In the genomic region with DNA sequence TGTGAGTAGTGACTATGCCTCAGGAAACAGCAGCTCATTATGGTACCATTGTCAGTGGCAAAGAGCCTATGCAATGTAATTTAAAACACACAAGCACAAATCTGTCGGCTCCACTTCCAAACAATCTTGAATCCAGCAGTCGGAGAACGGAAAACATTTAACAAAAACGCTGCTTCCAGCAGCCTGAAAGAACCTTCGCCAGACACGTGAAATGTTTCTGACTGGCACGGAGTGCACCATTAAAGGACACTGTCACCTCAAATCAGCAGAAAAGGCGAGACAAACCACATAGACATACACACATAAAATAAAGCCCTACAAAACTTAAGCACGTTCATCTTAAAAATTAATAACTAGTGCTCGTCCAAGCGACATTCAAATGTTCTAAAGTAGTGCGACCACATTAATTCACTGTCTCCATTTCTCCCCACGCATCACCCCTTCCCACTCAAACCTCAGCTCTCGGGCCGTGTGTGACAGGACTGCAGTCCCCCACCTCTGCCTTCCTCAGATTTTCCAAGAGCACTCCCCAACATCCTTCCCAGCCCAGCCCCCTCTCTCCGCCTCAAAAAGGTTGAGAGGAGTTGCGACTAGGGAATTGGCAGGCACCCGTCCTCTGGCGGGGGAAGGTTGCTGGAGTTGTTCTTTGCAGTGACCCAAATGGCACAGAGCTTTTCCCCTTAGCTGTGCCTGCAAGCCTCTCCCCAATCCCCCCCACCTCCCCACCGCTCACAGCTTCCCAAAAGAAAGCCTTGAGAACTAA, we compare ENCODE assay signal across 9 cellular contexts. TPM values are rescaled to one million over a fixed set of nuclear protein-coding genes. Genes with fewer than 3 reads are reported as not detected.
DNase-seq lines count a peak whose midpoint lies in the region; ATAC-seq and TF ChIP-seq lines count a peak whose summit lies in the region.
"Had no signal": no experiment of that assay in that cellular context is flagged by ENCODE, and none has a peak within 500 bp of the region (broad histone marks: within the 10 kb centered on the region; RNA-seq: fewer than 3 reads in every experiment).

No MANE protein-coding gene starts in this region.

- H3K9me3 Mint-ChIP-seq in activated naive CD8-positive, alpha-beta T cell treated with anti-CD3 and anti-CD28 coated beads, Interleukin-2, amount 50 U/mL, for 24 hours, result no peaks in the 10 kb centered on the region
- H3K9me3 Mint-ChIP-seq: T-cell had no signal

- H3K4me1 Mint-ChIP-seq in activated naive CD8-positive, alpha-beta T cell treated with anti-CD3 and anti-CD28 coated beads, Interleukin-2, amount 50 U/mL, for 24 hours, result peaks cover 55% of the 10 kb centered on the region

- peaks cover 0 to 23% (median 11%) of the 10 kb centered on the region in 9 donors for H3K36me3 ChIP-seq in heart left ventricle
- H3K36me3 ChIP-seq in psoas muscle (ENCODE audit: insufficient read depth in 1 of 2, low read depth in 1 of 2), result peaks cover 0 to 28% of the 10 kb centered on the region in 2 donors

- H3K9me3 ChIP-seq in heart left ventricle (no peaks in the 10 kb centered on the region), psoas muscle (no peaks in the 10 kb centered on the region)

- WGBS in heart left ventricle, 4 donors, result 0 to 1% (median 0%) methylated on average over 20 of the region's 20 CpGs
- 0 to 1% (median 0%) methylated on average over 20 of the region's 20 CpGs for WGBS in psoas muscle, 3 donors

- no peaks in the 10 kb centered on the region for H3K27me3 Mint-ChIP-seq in activated naive CD8-positive, alpha-beta T cell treated with anti-CD3 and anti-CD28 coated beads, Interleukin-2, amount 50 U/mL, for 24 hours
- H3K27me3 Mint-ChIP-seq: T-cell had no signal

- ATAC-seq in activated naive CD8-positive, alpha-beta T cell treated with anti-CD3 and anti-CD28 coated beads, Interleukin-2, amount 50 U/mL, for 24 hours, result peak; percentile 11
- ATAC-seq in heart left ventricle (peak; percentile 13 to 34 (median 22)), psoas muscle (peak; percentile 16 to 63 (median 40)), GM18870 (IDR thresholded peaks at IDR 0.05; ENCODE audit: unreplicated experiment) (no peak)

- H3K4me3 ChIP-seq in LNCaP clone FGC (ENCODE audit: low read depth, low read length) (peak overlapping the region; percentile 97), heart left ventricle (peak overlapping the region; percentile 56 to 95 (median 84)), psoas muscle (peak overlapping the region; percentile 68)

- H3K4me1 ChIP-seq in heart left ventricle (peaks cover 12 to 70% (median 40%) of the 10 kb centered on the region in 12 donors), psoas muscle (peaks cover 43% of the 10 kb centered on the region)

- DNase-seq in EL (peak; percentile 32), LNCaP clone FGC (ENCODE audit: low read depth) (no peak), heart left ventricle (peak in 4 of 5 donors; percentile 57 to 64 (median 60)), psoas muscle (peak; percentile 52 to 76), GDM1 (lab: John Stamatoyannopoulos, UW) (no peak), GM20000 (ENCODE audit: low spot score) (no peak)
- peak; percentile 46 for DNase-seq in activated naive CD8-positive, alpha-beta T cell treated with anti-CD3 and anti-CD28 coated beads, Interleukin-2, amount 50 U/mL, for 24 hours

- intact Hi-C loops in heart left ventricle (cut with DNase I) (loop anchor here (1.0 to 10.0 kb wide), 15 partner anchors 37 to 216 kb away; a partner anchor contains a TSS), psoas muscle (cut with DNase I) (loop anchor here (1.0 to 10.0 kb wide), 8 partner anchors 36 to 169 kb away; a partner anchor contains a TSS)

- TF ChIP-seq POLR2A in heart left ventricle (IDR thresholded peaks at IDR 0.05), result no peak

- H3K27ac ChIP-seq in heart left ventricle (peak overlapping the region; percentile 63 to 95 (median 92)), psoas muscle (peak overlapping the region; percentile 90)

- H3K36me3 Mint-ChIP-seq in activated naive CD8-positive, alpha-beta T cell treated with anti-CD3 and anti-CD28 coated beads, Interleukin-2, amount 50 U/mL, for 24 hours (ENCODE audit: low read depth), result peaks cover 30% of the 10 kb centered on the region

- H3K4me3 Mint-ChIP-seq in activated naive CD8-positive, alpha-beta T cell treated with anti-CD3 and anti-CD28 coated beads, Interleukin-2, amount 50 U/mL, for 24 hours, result no peak overlapping the region
- H3K4me3 Mint-ChIP-seq: T-cell had no signal

- TF ChIP-seq CTCF in LNCaP clone FGC (IDR thresholded peaks at IDR 0.05; ENCODE audit: control insufficient read depth, extremely low read depth, insufficient read depth) (no peak), heart left ventricle (IDR thresholded peaks at IDR 0.05) (no peak), psoas muscle (IDR thresholded peaks at IDR 0.05) (no peak), GM20000 (IDR thresholded peaks at IDR 0.05; ENCODE audit: extremely low read depth, missing control alignments) (no peak)

- H3K27me3 ChIP-seq in heart left ventricle (no peaks in the 10 kb centered on the region), psoas muscle (ENCODE audit: insufficient read depth in 3 of 3, low read length in 2 of 3) (no peaks in the 10 kb centered on the region)

- no peak overlapping the region for H3K27ac Mint-ChIP-seq in activated naive CD8-positive, alpha-beta T cell treated with anti-CD3 and anti-CD28 coated beads, Interleukin-2, amount 50 U/mL, for 24 hours
- H3K27ac Mint-ChIP-seq: T-cell had no signal

RNA-seq across cellular contexts. Expression of a gene that starts 0.6 kb away (rescaled TPM):
- 10 to 100 TPM; 13.8 to 28.4 (median 23.4) TPM for total RNA-seq in heart left ventricle
- polyA plus RNA-seq in heart left ventricle, result 1 to 10 TPM; 4.4 to 6.8 TPM
- total RNA-seq in psoas muscle, result 10 to 100 TPM; 15.2 to 89.7 (median 37.6) TPM
- polyA plus RNA-seq in psoas muscle, result 10 to 100 TPM in 2 of 3 donors, 1 to 10 TPM in 1; 3.4 to 21.5 (median 13.7) TPM

Comparison
In these comparisons a context has a peak if more than half of its experiments do, and no peak if none do; other contexts are left out.
1. DNase-seq: peak in EL (single experiment), activated naive CD8-positive, alpha-beta T cell treated with anti-CD3 and anti-CD28 coated beads, Interleukin-2, amount 50 U/mL, for 24 hours (single experiment), heart left ventricle (4 of 5) and psoas muscle (2 of 2); none in LNCaP clone FGC (single experiment), GDM1 (single experiment) and GM20000 (single experiment).
2. Peak in every context shown above with its lines, with median percentiles within 50 percentile points of each other: H3K4me3 ChIP-seq.